In genomic region chrX:56232221-56233082, GRCh38 we compare ENCODE assay signal across 8 cellular contexts. TPM values are rescaled to one million over a fixed set of nuclear protein-coding genes. Genes with fewer than 3 reads are reported as not detected.
A peak's percentile ranks its signal among the peaks of the same experiment; 100 is the strongest.
DNase-seq lines count a peak whose midpoint lies in the region; ATAC-seq and TF ChIP-seq lines count a peak whose summit lies in the region.

TSS of gene KLF8 (plus strand) at chrX:56232356. CDS start at chrX:56233335, 979 bp downstream.

- TF ChIP-seq CTCF in subcutaneous adipose tissue (IDR thresholded peaks at IDR 0.05; ENCODE audit: low read depth) = no peak

- H3K4me3 ChIP-seq in endocrine pancreas (ENCODE audit: control insufficient read depth, insufficient read depth, low read length) (peak within 1 kb of the TSS; percentile 86), mucosa of stomach (ENCODE audit: low read length) (peak within 1 kb of the TSS; percentile 14)

- H3K27me3 ChIP-seq in endocrine pancreas (ENCODE audit: control insufficient read depth, insufficient read depth, low read length) = no peaks in the 10 kb centered on the region
- H3K27me3 ChIP-seq in mucosa of stomach (ENCODE audit: control insufficient read depth, insufficient read depth, low read length) = no peaks in the 10 kb centered on the region

- H3K9ac ChIP-seq in endocrine pancreas (ENCODE audit: control insufficient read depth, insufficient read depth, low read length) (peak within 1 kb of the TSS; percentile 41), mucosa of stomach (ENCODE audit: low read length) (peak within 1 kb of the TSS; percentile 39)

- peak; percentile 67 for ATAC-seq in HG03139 (IDR thresholded peaks at IDR 0.05; ENCODE audit: unreplicated experiment)

- H3K9me3 ChIP-seq in endocrine pancreas (ENCODE audit: control insufficient read depth, low read length) = no peaks in the 10 kb centered on the region
- no peaks in the 10 kb centered on the region for H3K9me3 ChIP-seq in mucosa of stomach (ENCODE audit: control insufficient read depth, low read length)

- H3K4me1 ChIP-seq in endocrine pancreas (ENCODE audit: control insufficient read depth, insufficient read depth, low read length) (no peaks in the 10 kb centered on the region), mucosa of stomach (ENCODE audit: control insufficient read depth, insufficient read depth, low read length) (peaks cover 9% of the 10 kb centered on the region)

- H3K36me3 ChIP-seq in endocrine pancreas (ENCODE audit: control insufficient read depth, insufficient read depth, low read length) (no peaks in the 10 kb centered on the region), mucosa of stomach (ENCODE audit: control insufficient read depth, insufficient read depth, low read length) (no peaks in the 10 kb centered on the region)

- DNase-seq in activated T-cell treated with anti-CD3 and anti-CD28 coated beads for 1 hour (ENCODE audit: low read depth) = peak; percentile 7
- DNase-seq in activated T-cell treated with anti-CD3 and anti-CD28 coated beads for 4 hours = no peak
- peak; percentile 35 for DNase-seq in activated CD4-positive, CD25-positive, alpha-beta regulatory T cell treated with anti-CD3 and anti-CD28 coated beads, Interleukin-2, amount 50 U/mL, for 72 hours
- DNase-seq in NCI-H2107 (lab: John Stamatoyannopoulos, UW) = no peak

RNA-seq across cellular contexts. Expression of gene KLF8, which starts in this region (rescaled TPM):
- total RNA-seq in subcutaneous adipose tissue = 10 to 100 TPM; 23.1 to 36.8 (median 30.0) TPM

Comparison
In these comparisons a context has a peak if more than half of its experiments do, and no peak if none do; other contexts are left out.
1. DNase-seq: peak in activated T-cell treated with anti-CD3 and anti-CD28 coated beads for 1 hour (single experiment) and activated CD4-positive, CD25-positive, alpha-beta regulatory T cell treated with anti-CD3 and anti-CD28 coated beads, Interleukin-2, amount 50 U/mL, for 72 hours (single experiment); none in activated T-cell treated with anti-CD3 and anti-CD28 coated beads for 4 hours (single experiment) and NCI-H2107 (single experiment).